ENCODE assay signal across 17 cellular contexts in the genomic region with DNA sequence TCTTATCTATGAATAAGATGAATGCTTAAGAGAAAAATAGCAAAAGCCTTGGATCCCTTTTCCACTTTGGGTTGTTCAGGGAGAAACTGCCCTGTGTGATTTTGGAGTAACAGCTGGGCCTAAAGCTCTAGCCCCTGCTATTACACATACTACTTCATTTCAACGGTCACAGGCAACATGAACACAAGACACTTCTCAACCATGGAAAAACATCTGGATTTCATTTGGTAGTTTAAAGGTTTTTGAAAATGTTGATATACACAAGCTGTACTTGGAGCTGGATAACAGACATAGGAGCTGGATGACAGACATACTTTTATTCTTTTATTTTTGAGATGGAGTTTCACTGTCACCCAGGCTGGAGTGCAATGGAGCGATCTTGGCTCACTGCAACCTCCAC.
"Had no signal": no experiment of that assay in that cellular context is flagged by ENCODE, and none has a peak within 500 bp of the region (broad histone marks: within the 10 kb centered on the region; RNA-seq: fewer than 3 reads in every experiment).

No MANE protein-coding gene starts in this region.

- H3K9me3 ChIP-seq: right lobe of liver, testis had no signal

- DNase-seq: activated CD4-positive, alpha-beta T cell treated with anti-CD3 and anti-CD28 coated beads, Interleukin-2, amount 50 U/mL, for 48 hours; activated naive CD4-positive, alpha-beta T cell; anterior cingulate cortex; brain microvascular endothelial cell; central memory CD4-positive, alpha-beta T cell; endodermal cell; foreskin keratinocyte; hypothalamus; kidney; right lobe of liver; small intestine; stimulated activated CD4-positive, alpha-beta T cell treated with anti-CD3 and anti-CD28 coated beads, Interleukin-4, amount 100 ng/mL, for 1 hour; stimulated activated naive CD8-positive, alpha-beta T cell treated with anti-CD3 and anti-CD28 coated beads, Interleukin-15, amount 100 ng/mL, for 72 hours; SW 1271; testis had no signal

- H2AFZ ChIP-seq: parathyroid adenoma had no signal

- H3K27me3 ChIP-seq: brain microvascular endothelial cell, foreskin keratinocyte, right lobe of liver, testis had no signal

- H3K27ac ChIP-seq: brain microvascular endothelial cell, foreskin keratinocyte, parathyroid adenoma, right lobe of liver, testis had no signal

- H3K9ac ChIP-seq: parathyroid adenoma had no signal

- H3K4me1 ChIP-seq: foreskin keratinocyte, testis had no signal

- H3K4me3 ChIP-seq: lung, right lobe of liver, testis had no signal
